In genomic region chr12:3061858-3062215, GRCh38 we compare ENCODE assay signal across 17 cellular contexts. TPM values are rescaled to one million over a fixed set of nuclear protein-coding genes. Genes with fewer than 3 reads are reported as not detected.
DNase-seq lines count a peak whose midpoint lies in the region; ATAC-seq, FAIRE-seq and TF ChIP-seq lines count a peak whose summit lies in the region.
"Had no signal": no experiment of that assay in that cellular context is flagged by ENCODE, and none has a peak within 500 bp of the region (broad histone marks: within the 10 kb centered on the region; RNA-seq: fewer than 3 reads in every experiment).

No MANE protein-coding gene starts in this region.

- H3K4me3 ChIP-seq in astrocyte (ENCODE audit: insufficient read depth, low read depth, low read length): no peak overlapping the region
- no peak overlapping the region for H3K4me3 ChIP-seq in GM23338
- H3K4me3 ChIP-seq: BLaER1, HAP-1 had no signal

- H3K36me3 Mint-ChIP-seq in astrocyte (ENCODE audit: low read depth, unreplicated experiment) (peaks cover 2% of the 10 kb centered on the region), osteocyte (ENCODE audit: unreplicated experiment) (peaks cover 3% of the 10 kb centered on the region), GM23338 (ENCODE audit: low read depth) (peaks cover 12% of the 10 kb centered on the region; the same call in 2 of the 3 replicates)
- H3K36me3 Mint-ChIP-seq: CD14-positive monocyte had no signal

- H3K4me3 Mint-ChIP-seq in astrocyte (ENCODE audit: unreplicated experiment): no peak overlapping the region
- H3K4me3 Mint-ChIP-seq in osteocyte (ENCODE audit: unreplicated experiment): no peak overlapping the region
- no peak overlapping the region for H3K4me3 Mint-ChIP-seq in GM23338
- H3K4me3 Mint-ChIP-seq: CD14-positive monocyte; CD4-positive, alpha-beta memory T cell had no signal

- TF ChIP-seq CTCF in astrocyte (IDR thresholded peaks at IDR 0.05; ENCODE audit: insufficient read depth, low read depth, low read length) (no peak), osteocyte (IDR thresholded peaks at IDR 0.05) (no peak), GM23338 (conservative IDR thresholded peaks at IDR 0.05; ENCODE audit: low read depth in 2 of 2) (no peak)

- H2AFZ ChIP-seq in astrocyte (ENCODE audit: low read depth, low read length): no peak overlapping the region
- no peak overlapping the region for H2AFZ ChIP-seq in GM23338

- H3K4me2 ChIP-seq in astrocyte (ENCODE audit: low read length) (peak overlapping the region; percentile 58), GM23338 (no peak overlapping the region)
- H3K4me2 ChIP-seq: BLaER1 had no signal

- H3K9me2 ChIP-seq in GM23338 (ENCODE audit: insufficient read depth): no peaks in the 10 kb centered on the region

- H3K27ac Mint-ChIP-seq in astrocyte (ENCODE audit: unreplicated experiment) (no peak overlapping the region), osteocyte (ENCODE audit: unreplicated experiment) (peak overlapping the region; percentile 44), GM23338 (no peak overlapping the region)
- H3K27ac Mint-ChIP-seq: CD14-positive monocyte; CD4-positive, alpha-beta memory T cell had no signal

- no peaks in the 10 kb centered on the region for H3F3A ChIP-seq in GM23338 (replicated peaks; ENCODE audit: low read depth)

- peaks cover 7% of the 10 kb centered on the region for H3K4me1 Mint-ChIP-seq in astrocyte (ENCODE audit: low read depth, unreplicated experiment)
- peaks cover 30% of the 10 kb centered on the region for H3K4me1 Mint-ChIP-seq in osteocyte (ENCODE audit: unreplicated experiment)
- peaks cover 18% of the 10 kb centered on the region for H3K4me1 Mint-ChIP-seq in GM23338
- H3K4me1 Mint-ChIP-seq: CD14-positive monocyte; CD4-positive, alpha-beta memory T cell had no signal

- ATAC-seq in GM23338: no peak

- H3K79me2 ChIP-seq in astrocyte (ENCODE audit: insufficient read depth, low read length) (no peaks in the 10 kb centered on the region), GM23338 (replicated peaks; ENCODE audit: insufficient read depth) (no peaks in the 10 kb centered on the region)

- no peaks in the 10 kb centered on the region for H4K20me1 ChIP-seq in astrocyte (ENCODE audit: insufficient read depth, low read length)
- H4K20me1 ChIP-seq in GM23338 (replicated peaks; ENCODE audit: insufficient read depth): no peaks in the 10 kb centered on the region
- H4K20me1 ChIP-seq: BLaER1 had no signal

- H3K27me3 ChIP-seq in astrocyte (ENCODE audit: insufficient read depth, low read length) (peaks cover 9% of the 10 kb centered on the region), GM23338 (ENCODE audit: insufficient read depth) (no peaks in the 10 kb centered on the region)
- H3K27me3 ChIP-seq: BLaER1 had no signal

- no peaks in the 10 kb centered on the region for H3K36me3 ChIP-seq in astrocyte (ENCODE audit: insufficient read depth, low read length)
- H3K36me3 ChIP-seq in GM23338 (ENCODE audit: insufficient read depth): no peaks in the 10 kb centered on the region
- H3K36me3 ChIP-seq: BLaER1, HAP-1 had no signal

- no peaks in the 10 kb centered on the region for H3K9me3 ChIP-seq in astrocyte (ENCODE audit: insufficient read depth, low read depth, low read length)

- H3K4me1 ChIP-seq in astrocyte (ENCODE audit: insufficient read depth, low read length): peaks cover 10% of the 10 kb centered on the region
- H3K4me1 ChIP-seq in GM23338 (ENCODE audit: insufficient read depth): peaks cover 10% of the 10 kb centered on the region; the same call in 1 of the 2 replicates
- H3K4me1 ChIP-seq: HAP-1 had no signal

- H3K9me3 Mint-ChIP-seq in astrocyte (ENCODE audit: unreplicated experiment) (peaks cover 8% of the 10 kb centered on the region), osteocyte (ENCODE audit: unreplicated experiment) (peaks cover 4% of the 10 kb centered on the region), GM23338 (peaks cover 14% of the 10 kb centered on the region)

- H3K27ac ChIP-seq in astrocyte (ENCODE audit: low read depth, low read length) (no peak overlapping the region), GM23338 (ENCODE audit: low read depth) (no peak overlapping the region)
- H3K27ac ChIP-seq: 22Rv1, BLaER1 had no signal

- no peak for FAIRE-seq in astrocyte (lab: Jason Lieb, UNC)
- FAIRE-seq: GM12892 had no signal

- no peak overlapping the region for H3K9ac ChIP-seq in astrocyte (ENCODE audit: low read length)
- H3K9ac ChIP-seq: BLaER1 had no signal

- DNase-seq in LHCN-M2 (ENCODE audit: low read depth): peak; percentile 40
- DNase-seq in astrocyte (ENCODE audit: low read depth): no peak
- DNase-seq in iPS-NIHi7 (ENCODE audit: extremely low spot score): peak; percentile 5
- DNase-seq in osteocyte (ENCODE audit: extremely low spot score, unreplicated experiment): no peak
- no peak for DNase-seq in stimulated activated CD4-positive, alpha-beta T cell treated with anti-CD3 and anti-CD28 coated beads, Interleukin-1b, Interleukin-23, amount 100 ng/mL, for 48 hours
- DNase-seq in GM23338 (ENCODE audit: low spot score): no peak
- no peak for DNase-seq in central memory CD4-positive, alpha-beta T cell
- DNase-seq in NAMALWA (ENCODE audit: low spot score): no peak
- DNase-seq: CD4-positive, alpha-beta memory T cell; DMS153; DMS79; GDM1 had no signal

- H3K27me3 Mint-ChIP-seq in astrocyte (ENCODE audit: low read depth, unreplicated experiment) (peaks cover 9% of the 10 kb centered on the region), osteocyte (ENCODE audit: unreplicated experiment) (no peaks in the 10 kb centered on the region), GM23338 (ENCODE audit: insufficient read depth, low read depth, poor library complexity) (peaks cover 3% of the 10 kb centered on the region)

TF ChIP-seq in GM23338, 12 proteins besides CTCF, POLR2A, EP300 and RAD21 (continues in another document):
- TF ChIP-seq ETS1 (IDR thresholded peaks at IDR 0.05): no peak

RNA-seq across cellular contexts. Expression of gene TSPAN9, which starts 15.3 kb away (rescaled TPM):
- total RNA-seq in LHCN-M2 (2014; rRNA removed): 19.9 and 28.7 TPM in 2 replicates
- polyA plus RNA-seq in LHCN-M2 (2012): 32.1 TPM
- 39.8 and 40.9 TPM in 2 replicates for total RNA-seq in astrocyte
- 102 and 114 TPM in 2 replicates for total RNA-seq in osteocyte
- 17.2 and 31.5 TPM in 2 replicates for total RNA-seq in GM23338 (2014; rRNA removed; shearing (Covaris generic))
- polyA plus RNA-seq in GM23338 (2016; fragmentation: Nextera tagmentation; extraction: Ambion mirVana): 5.1 and 6.0 TPM in 2 replicates
- polyA plus RNA-seq: CD4-positive, alpha-beta memory T cell had no signal

Comparison
In these comparisons a context has a peak if more than half of its experiments do, and no peak if none do; other contexts are left out.
1. DNase-seq: peak in LHCN-M2 (single experiment) and iPS-NIHi7 (single experiment); none in astrocyte (single experiment), osteocyte (single experiment), stimulated activated CD4-positive, alpha-beta T cell treated with anti-CD3 and anti-CD28 coated beads, Interleukin-1b, Interleukin-23, amount 100 ng/mL, for 48 hours (single experiment), GM23338 (single experiment), central memory CD4-positive, alpha-beta T cell (single experiment) and NAMALWA (single experiment).